In the genomic region with DNA sequence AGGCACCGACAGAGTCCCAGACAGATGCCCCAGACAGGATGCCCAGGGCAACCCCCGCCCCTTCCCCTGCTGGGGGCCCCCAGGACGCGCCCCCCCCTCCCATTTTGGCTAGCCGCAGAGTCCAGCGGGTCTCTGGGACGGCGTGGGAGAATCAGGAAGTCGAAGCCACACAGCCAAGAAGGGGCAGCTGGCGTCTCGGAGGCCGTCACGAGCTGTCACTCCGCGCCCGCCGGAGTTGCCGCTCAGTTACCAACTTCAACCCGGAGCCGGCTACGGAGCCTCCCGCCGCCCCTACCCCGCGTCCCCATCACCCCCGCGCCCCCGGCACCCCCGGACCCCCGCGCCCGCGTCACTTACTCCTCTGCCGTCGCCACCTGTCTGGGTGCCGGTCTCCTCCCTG, we compare ENCODE assay signal across 8 cellular contexts.
DNase-seq lines count a peak whose midpoint lies in the region; ATAC-seq, FAIRE-seq and TF ChIP-seq lines count a peak whose summit lies in the region.
"Not testable (repeated sequence)": the region's sequence is repeated elsewhere in the genome, so short reads cannot be mapped to it uniquely, and the experiment has no call there.

No MANE protein-coding gene starts in this region.

- H3K27ac ChIP-seq in CD8-positive, alpha-beta T cell (ENCODE audit: low read depth, low read length); WERI-Rb-1; kidney (ENCODE audit: low read depth in 2 of 2, low read length in 2 of 2); neuronal stem cell (replicated peaks; ENCODE audit: low read length); thoracic aorta: not testable (repeated sequence)

- not testable (repeated sequence) for H2BK12ac ChIP-seq in neuronal stem cell (ENCODE audit: low read length)

- H2BK120ac ChIP-seq in neuronal stem cell (ENCODE audit: low read depth, low read length): not testable (repeated sequence)

- FAIRE-seq in kidney (lab: Jason Lieb, UNC): not testable (repeated sequence)

- POLR2A ChIA-PET in CD8-positive, alpha-beta T cell (lab: Charles Lee): not testable (repeated sequence)

- H3K4me1 ChIP-seq in CD8-positive, alpha-beta T cell (ENCODE audit: insufficient read depth, low read length); kidney (ENCODE audit: control insufficient read depth in 1 of 2, insufficient read depth in 1 of 2, low read depth in 1 of 2, low read length in 2 of 2); neuronal stem cell (ENCODE audit: control insufficient read depth in 2 of 2, insufficient read depth in 1 of 2, low read depth in 1 of 2, low read length in 2 of 2); thoracic aorta (ENCODE audit: control insufficient read depth in 1 of 2, low read depth in 2 of 2): not testable (repeated sequence)

- H2AK5ac ChIP-seq in neuronal stem cell (ENCODE audit: low read depth, low read length): not testable (repeated sequence)

- not testable (repeated sequence) for H3K36me3 ChIP-seq in CD8-positive, alpha-beta T cell (ENCODE audit: insufficient read depth, low read length); WERI-Rb-1; kidney (ENCODE audit: control insufficient read depth in 1 of 2, insufficient read depth in 2 of 2, low read length in 2 of 2); neuronal stem cell (replicated peaks in 1 of 2; ENCODE audit: control insufficient read depth in 2 of 2, insufficient read depth in 2 of 2, low read length in 2 of 2); thoracic aorta

- H3K27me3 Mint-ChIP-seq in CD8-positive, alpha-beta T cell (ENCODE audit: low read depth): peaks cover 35% of the 10 kb centered on the region
- peaks cover 43% of the 10 kb centered on the region for H3K27me3 Mint-ChIP-seq in activated naive CD8-positive, alpha-beta T cell treated with anti-CD3 and anti-CD28 coated beads, Interleukin-2, amount 50 U/mL, for 24 hours
- H3K27me3 Mint-ChIP-seq in endothelial cell (ENCODE audit: unreplicated experiment): peaks cover 13% of the 10 kb centered on the region

- H3K79me1 ChIP-seq in neuronal stem cell (ENCODE audit: low read depth, low read length): not testable (repeated sequence)

- not testable (repeated sequence) for ATAC-seq in CD8-positive, alpha-beta T cell; activated naive CD8-positive, alpha-beta T cell treated with anti-CD3 and anti-CD28 coated beads, Interleukin-2, amount 50 U/mL, for 24 hours; thoracic aorta (ENCODE audit: insufficient number of reproducible peaks, low FRiP score, low read depth)

- not testable (repeated sequence) for H3K23ac ChIP-seq in neuronal stem cell (ENCODE audit: low read depth, low read length, poor library complexity)

- H2BK15ac ChIP-seq in neuronal stem cell (ENCODE audit: low read length): not testable (repeated sequence)

- not testable (repeated sequence) for H3K9me3 ChIP-seq in CD8-positive, alpha-beta T cell (ENCODE audit: low read length); WERI-Rb-1 (ENCODE audit: severe bottlenecking); kidney (ENCODE audit: control insufficient read depth in 1 of 2, low read length in 2 of 2); neuronal stem cell (replicated peaks in 1 of 2; ENCODE audit: control insufficient read depth in 2 of 2, insufficient read depth in 1 of 2, low read depth in 1 of 2, low read length in 2 of 2); thoracic aorta

- peak overlapping the region; percentile 66 for H3K4me2 ChIP-seq in neuronal stem cell (ENCODE audit: insufficient read depth, low read length, poor library complexity, severe bottlenecking)

- not testable (repeated sequence) for H3K4me1 Mint-ChIP-seq in CD8-positive, alpha-beta T cell (ENCODE audit: low read depth); activated naive CD8-positive, alpha-beta T cell treated with anti-CD3 and anti-CD28 coated beads, Interleukin-2, amount 50 U/mL, for 24 hours; endothelial cell (ENCODE audit: unreplicated experiment)

- H2AFZ ChIP-seq in neuronal stem cell (ENCODE audit: low read length): not testable (repeated sequence)

- H2BK5ac ChIP-seq in neuronal stem cell (ENCODE audit: low read length): not testable (repeated sequence)

- peak overlapping the region; percentile 37 for H3K4me3 ChIP-seq in CD8-positive, alpha-beta T cell (ENCODE audit: low read depth, low read length)
- H3K4me3 ChIP-seq in LNCaP clone FGC (ENCODE audit: low read depth, low read length): peak overlapping the region; percentile 37; the same call in 1 of the 2 replicates
- peak overlapping the region; percentile 62 for H3K4me3 ChIP-seq in WERI-Rb-1 (ENCODE audit: low read depth, low read length)
- H3K4me3 ChIP-seq in kidney (ENCODE audit: low read length in 2 of 2); neuronal stem cell (ENCODE audit: low read length in 2 of 2): not testable (repeated sequence)
- peak overlapping the region; percentile 60 for H3K4me3 ChIP-seq in thoracic aorta

- not testable (repeated sequence) for H3K9me3 Mint-ChIP-seq in CD8-positive, alpha-beta T cell; activated naive CD8-positive, alpha-beta T cell treated with anti-CD3 and anti-CD28 coated beads, Interleukin-2, amount 50 U/mL, for 24 hours; endothelial cell (ENCODE audit: unreplicated experiment)

- not testable (repeated sequence) for H3K36me3 Mint-ChIP-seq in CD8-positive, alpha-beta T cell; activated naive CD8-positive, alpha-beta T cell treated with anti-CD3 and anti-CD28 coated beads, Interleukin-2, amount 50 U/mL, for 24 hours (ENCODE audit: low read depth); endothelial cell (ENCODE audit: low read depth, unreplicated experiment)

- intact Hi-C loops in CD8-positive, alpha-beta T cell (cut with DNase I, micrococcal nuclease): loop anchor here in 1 of 2 experiments (2.0 to 10.0 kb wide), 2 partner anchors 120 to 992 kb away; no protein-coding TSS in a partner anchor
- intact Hi-C loops in kidney (cut with DNase I): not testable (repeated sequence)

- peak overlapping the region; percentile 71 for H3K4me3 Mint-ChIP-seq in CD8-positive, alpha-beta T cell
- peak overlapping the region; percentile 17 for H3K4me3 Mint-ChIP-seq in activated naive CD8-positive, alpha-beta T cell treated with anti-CD3 and anti-CD28 coated beads, Interleukin-2, amount 50 U/mL, for 24 hours
- H3K4me3 Mint-ChIP-seq in endothelial cell (ENCODE audit: unreplicated experiment): not testable (repeated sequence)

- H3K9ac ChIP-seq in kidney (ENCODE audit: low read length in 2 of 2); neuronal stem cell (ENCODE audit: low read depth, low read length, poor library complexity): not testable (repeated sequence)

- DNase-seq in CD8-positive, alpha-beta T cell; LNCaP clone FGC (ENCODE audit: low read depth); activated naive CD8-positive, alpha-beta T cell treated with anti-CD3 and anti-CD28 coated beads, Interleukin-2, amount 50 U/mL, for 24 hours; neuronal stem cell (ENCODE audit: low spot score); thoracic aorta (ENCODE audit: low spot score): not testable (repeated sequence)
- DNase-seq in WERI-Rb-1: peak; percentile 17
- DNase-seq in endothelial cell (ENCODE audit: low spot score): peak; percentile 13
- peak; percentile 55 for DNase-seq in kidney

- not testable (repeated sequence) for H4K91ac ChIP-seq in neuronal stem cell (ENCODE audit: low read depth, low read length, poor library complexity)

- not testable (repeated sequence) for H3K27me3 ChIP-seq in CD8-positive, alpha-beta T cell (ENCODE audit: insufficient read depth, low read length); WERI-Rb-1 (ENCODE audit: insufficient read depth, low read depth, severe bottlenecking); thoracic aorta (replicated peaks; ENCODE audit: insufficient read depth)
- H3K27me3 ChIP-seq in neuronal stem cell (ENCODE audit: control insufficient read depth in 3 of 3, insufficient read depth in 3 of 3, low read depth in 1 of 3, low read length in 3 of 3): peaks cover 0 to 15% (median 12%) of the 10 kb centered on the region in 3 experiments

- no CpG with 5 or more reads among the region's 36 CpGs for WGBS in neuronal stem cell (ENCODE audit: extremely low coverage in 2 of 2, insufficient read length in 2 of 2, insufficient replicate concordance in 1 of 2), 2 donors

- CTCF ChIA-PET in CD8-positive, alpha-beta T cell (lab: Charles Lee): not testable (repeated sequence)

- H3K18ac ChIP-seq in neuronal stem cell (ENCODE audit: low read length): not testable (repeated sequence)

- H3K27ac Mint-ChIP-seq in CD8-positive, alpha-beta T cell; activated naive CD8-positive, alpha-beta T cell treated with anti-CD3 and anti-CD28 coated beads, Interleukin-2, amount 50 U/mL, for 24 hours; endothelial cell (ENCODE audit: unreplicated experiment): not testable (repeated sequence)

- not testable (repeated sequence) for TF ChIP-seq CTCF in CD8-positive, alpha-beta T cell (IDR thresholded peaks at IDR 0.05); LNCaP clone FGC (IDR thresholded peaks at IDR 0.05; ENCODE audit: control insufficient read depth, extremely low read depth, insufficient read depth); WERI-Rb-1 (IDR thresholded peaks at IDR 0.05; ENCODE audit: low read depth, low read length); endothelial cell (IDR thresholded peaks at IDR 0.05; ENCODE audit: unreplicated experiment); kidney (IDR thresholded peaks at IDR 0.05; ENCODE audit: borderline replicate concordance, extremely low read depth, insufficient read depth); thoracic aorta (IDR thresholded peaks at IDR 0.05)

- H4K8ac ChIP-seq in neuronal stem cell (ENCODE audit: low read depth, low read length): not testable (repeated sequence)

- H3K4ac ChIP-seq in neuronal stem cell (ENCODE audit: low read length): not testable (repeated sequence)

- not testable (repeated sequence) for H3K14ac ChIP-seq in neuronal stem cell (ENCODE audit: low read length)
